ENCODE assay signal across 8 cellular contexts in genomic region chr17:28900986-28901726, GRCh38.
DNase-seq lines count a peak whose midpoint lies in the region; ATAC-seq and TF ChIP-seq lines count a peak whose summit lies in the region.
"Had no signal": no experiment of that assay in that cellular context is flagged by ENCODE, and none has a peak within 500 bp of the region (broad histone marks: within the 10 kb centered on the region; RNA-seq: fewer than 3 reads in every experiment).

No MANE protein-coding gene starts in this region.

- H3K27me3 ChIP-seq in DND-41 (ENCODE audit: insufficient read depth, low read length, poor library complexity) (no peaks in the 10 kb centered on the region), RWPE2 (ENCODE audit: insufficient read depth, poor library complexity, severe bottlenecking) (no peaks in the 10 kb centered on the region)
- H3K27me3 ChIP-seq: thyroid gland had no signal

- H3K27ac ChIP-seq in DND-41 (ENCODE audit: low read length) (no peak overlapping the region; the same call in 1 of the 2 replicates), RWPE2 (ENCODE audit: poor library complexity, severe bottlenecking) (peak overlapping the region; percentile 58)

- H3K36me3 ChIP-seq in DND-41 (ENCODE audit: insufficient read depth, low read length), result peaks cover 23% of the 10 kb centered on the region
- no peaks in the 10 kb centered on the region for H3K36me3 ChIP-seq in RWPE2 (ENCODE audit: low read depth)

- H3K9me3 ChIP-seq in DND-41 (ENCODE audit: insufficient read depth, low read length, severe bottlenecking) (no peaks in the 10 kb centered on the region), RWPE2 (ENCODE audit: severe bottlenecking) (no peaks in the 10 kb centered on the region)
- H3K9me3 ChIP-seq: thyroid gland had no signal

- H3K27ac Mint-ChIP-seq in memory B cell, result peak overlapping the region; percentile 85

- TF ChIP-seq CTCF in DND-41 (IDR thresholded peaks at IDR 0.05; ENCODE audit: borderline replicate concordance, extremely low read depth, low read length, poor library complexity, severe bottlenecking), result no peak
- TF ChIP-seq CTCF in RWPE2 (IDR thresholded peaks at IDR 0.05; ENCODE audit: poor library complexity, severe bottlenecking), result no peak

- no peak for ATAC-seq in DND-41 (ENCODE audit: insufficient read depth, low read depth)
- no peak for ATAC-seq in RWPE2 (ENCODE audit: low read depth)
- ATAC-seq in memory B cell (ENCODE audit: low read depth), result no peak
- no peak for ATAC-seq in HG03442 (IDR thresholded peaks at IDR 0.05; ENCODE audit: unreplicated experiment)

- no peaks in the 10 kb centered on the region for H3K9me3 Mint-ChIP-seq in memory B cell

- no peaks in the 10 kb centered on the region for H3K27me3 Mint-ChIP-seq in memory B cell

- H3K4me3 ChIP-seq in DND-41 (ENCODE audit: low read depth in 1 of 2, low read length in 2 of 2), result peak overlapping the region in 1 of 2 experiments; percentile 73; a peak in 2 of 4 replicates
- H3K4me3 ChIP-seq in RWPE2 (ENCODE audit: severe bottlenecking), result no peak overlapping the region

- peaks cover 34% of the 10 kb centered on the region for H3K4me1 Mint-ChIP-seq in memory B cell

- peaks cover 19% of the 10 kb centered on the region for H3K79me2 ChIP-seq in DND-41 (ENCODE audit: insufficient read depth, low read length)

- peaks cover 51% of the 10 kb centered on the region for H3K4me1 ChIP-seq in DND-41 (ENCODE audit: insufficient read depth, low read length)
- H3K4me1 ChIP-seq in RWPE2 (ENCODE audit: insufficient read depth, poor library complexity, severe bottlenecking), result peaks cover 8% of the 10 kb centered on the region

- peak overlapping the region; percentile 86 for H3K4me2 ChIP-seq in DND-41 (ENCODE audit: insufficient read depth, low read length)

- H4K20me1 ChIP-seq in DND-41 (ENCODE audit: insufficient read depth, low read length), result peaks cover 7% of the 10 kb centered on the region

- no peak overlapping the region for H2AFZ ChIP-seq in DND-41 (ENCODE audit: low read depth, low read length)

- H3K36me3 Mint-ChIP-seq in memory B cell, result peaks cover 5% of the 10 kb centered on the region

- H3K9ac ChIP-seq in DND-41 (ENCODE audit: low read depth, low read length), result peak overlapping the region; percentile 88

- no peak for DNase-seq in DND-41
- no peak for DNase-seq in RWPE2 (ENCODE audit: low spot score)
- no peak for DNase-seq in memory B cell (ENCODE audit: low spot score in 2 of 2)
- no peak for DNase-seq in glomerular visceral epithelial cell (ENCODE audit: extremely low spot score)
- no peak for DNase-seq in HUDEP-2 (lab: John Stamatoyannopoulos, UW; ENCODE audit: unreplicated experiment in 76 of 76)
- DNase-seq: kidney, thyroid gland had no signal

- peak overlapping the region; percentile 73 for H3K4me3 Mint-ChIP-seq in memory B cell
